In genomic region chr9:69131682-69132081, GRCh38 we compare ENCODE assay signal across 1 cellular context.
TF ChIP-seq lines count a peak whose summit lies in the region.

No MANE protein-coding gene starts in this region.

TF ChIP-seq in HepG2, 621 proteins besides CTCF, POLR2A, EP300 and RAD21 (continued from another document and continues in another):
- no peak for TF ChIP-seq SKIL (CRISPR knock-in tag; IDR thresholded peaks at IDR 0.05; ENCODE audit: borderline replicate concordance)
- TF ChIP-seq CENPBD1 (CRISPR knock-in tag; IDR thresholded peaks at IDR 0.05; ENCODE audit: borderline replicate concordance, low read depth) = no peak
- TF ChIP-seq ZBTB2 (CRISPR knock-in tag; IDR thresholded peaks at IDR 0.05; ENCODE audit: low read depth) = no peak
- TF ChIP-seq ZNF737 (CRISPR knock-in tag; IDR thresholded peaks at IDR 0.05; ENCODE audit: borderline replicate concordance) = no peak
- no peak for TF ChIP-seq PHB2 (IDR thresholded peaks at IDR 0.05; ENCODE audit: partially characterized antibody)
- TF ChIP-seq ZNF879 (CRISPR knock-in tag; IDR thresholded peaks at IDR 0.05) = no peak
- 0 out of 2 replicates have a peak, but pooled peaks have one; percentile 21 for TF ChIP-seq FOXJ3 (CRISPR knock-in tag; IDR thresholded peaks at IDR 0.05; ENCODE audit: borderline replicate concordance)
- TF ChIP-seq HNRNPK (IDR thresholded peaks at IDR 0.05; ENCODE audit: low read depth, low read length, poor library complexity, severe bottlenecking) = no peak
- no peak for TF ChIP-seq TRIM22 (IDR thresholded peaks at IDR 0.05)
- TF ChIP-seq ZSCAN9 (CRISPR knock-in tag; IDR thresholded peaks at IDR 0.05; ENCODE audit: borderline replicate concordance) = peak; percentile 73; the same call in 1 of the 2 replicates
- no peak for TF ChIP-seq TAF15 (IDR thresholded peaks at IDR 0.05; ENCODE audit: low read depth, low read length, poor library complexity, severe bottlenecking)
- TF ChIP-seq ZNF891 (CRISPR knock-in tag; IDR thresholded peaks at IDR 0.05) = no peak
- TF ChIP-seq ZNF589 (CRISPR knock-in tag; conservative IDR thresholded peaks at IDR 0.05) = no peak
- TF ChIP-seq POLR2AphosphoS5 (IDR thresholded peaks at IDR 0.05; ENCODE audit: low read depth, low read length) = no peak
- TF ChIP-seq TCF7L2 (IDR thresholded peaks at IDR 0.05; ENCODE audit: low read depth, low read length) = no peak
- no peak for TF ChIP-seq ZNF674 (CRISPR knock-in tag; IDR thresholded peaks at IDR 0.05; ENCODE audit: low read depth)
- no peak for TF ChIP-seq ZNF749 (CRISPR knock-in tag; IDR thresholded peaks at IDR 0.05; ENCODE audit: borderline replicate concordance)
- TF ChIP-seq FLYWCH1 (CRISPR knock-in tag; IDR thresholded peaks at IDR 0.05) = no peak
- 0 out of 2 replicates have a peak, but pooled peaks have one; percentile 33 for TF ChIP-seq ZGPAT (CRISPR knock-in tag; IDR thresholded peaks at IDR 0.05)
- TF ChIP-seq ATM (IDR thresholded peaks at IDR 0.05; ENCODE audit: borderline replicate concordance) = no peak
- TF ChIP-seq IRF9 (CRISPR knock-in tag; IDR thresholded peaks at IDR 0.05; ENCODE audit: borderline replicate concordance) = no peak
- no peak for TF ChIP-seq XRCC5 (optimal IDR thresholded peaks at IDR 0.05; ENCODE audit: low read length)
- TF ChIP-seq ZNF510 (CRISPR knock-in tag; IDR thresholded peaks at IDR 0.05; ENCODE audit: low read depth) = no peak
- peak; percentile 24; the same call in 1 of the 2 replicates for TF ChIP-seq HNF4G (IDR thresholded peaks at IDR 0.05; ENCODE audit: borderline replicate concordance, low read depth, low read length)
- no peak for TF ChIP-seq HNF4G (CRISPR knock-in tag; IDR thresholded peaks at IDR 0.05; ENCODE audit: borderline replicate concordance, low read depth)
- no peak for TF ChIP-seq ZSCAN12 (CRISPR knock-in tag; IDR thresholded peaks at IDR 0.05)
- TF ChIP-seq JDP2 (CRISPR knock-in tag; IDR thresholded peaks at IDR 0.05; ENCODE audit: borderline replicate concordance) = no peak
- no peak for TF ChIP-seq ZNF761 (CRISPR knock-in tag; conservative IDR thresholded peaks at IDR 0.05)
- no peak for TF ChIP-seq ZNF12 (CRISPR knock-in tag; IDR thresholded peaks at IDR 0.05)
- no peak for TF ChIP-seq ZNF225 (CRISPR knock-in tag; IDR thresholded peaks at IDR 0.05)
- no peak for TF ChIP-seq RXRA (CRISPR knock-in tag; IDR thresholded peaks at IDR 0.05)
- no peak for TF ChIP-seq ATF4 (CRISPR knock-in tag; IDR thresholded peaks at IDR 0.05)
- TF ChIP-seq GATAD2A (CRISPR knock-in tag; IDR thresholded peaks at IDR 0.05) = peak; percentile 80
- TF ChIP-seq SYNCRIP (IDR thresholded peaks at IDR 0.05; ENCODE audit: insufficient read depth, low read depth, low read length) = no peak
- TF ChIP-seq SAP130 (CRISPR knock-in tag; IDR thresholded peaks at IDR 0.05; ENCODE audit: low read depth) = peak; percentile 58
- TF ChIP-seq HNRNPH1 (optimal IDR thresholded peaks at IDR 0.05; ENCODE audit: low read depth, low read length) = no peak
- TF ChIP-seq RXRB (CRISPR knock-in tag; IDR thresholded peaks at IDR 0.05; ENCODE audit: borderline replicate concordance) = no peak
- TF ChIP-seq MTF2 (CRISPR knock-in tag; IDR thresholded peaks at IDR 0.05; ENCODE audit: borderline replicate concordance) = no peak
- no peak for TF ChIP-seq ZNF30 (CRISPR knock-in tag; IDR thresholded peaks at IDR 0.05)
- TF ChIP-seq ZNF710 (CRISPR knock-in tag; IDR thresholded peaks at IDR 0.05; ENCODE audit: borderline replicate concordance) = no peak
- no peak for TF ChIP-seq FOXC1 (CRISPR knock-in tag; IDR thresholded peaks at IDR 0.05; ENCODE audit: borderline replicate concordance)
- TF ChIP-seq HDAC1 (CRISPR knock-in tag; IDR thresholded peaks at IDR 0.05) = 0 out of 2 replicates have a peak, but pooled peaks have one; percentile 17
- no peak for TF ChIP-seq IKZF1 (IDR thresholded peaks at IDR 0.05)
- no peak for TF ChIP-seq ZNF704 (CRISPR knock-in tag; IDR thresholded peaks at IDR 0.05; ENCODE audit: borderline replicate concordance)
- TF ChIP-seq ATAD3A (CRISPR knock-in tag; IDR thresholded peaks at IDR 0.05) = no peak
- no peak for TF ChIP-seq ZZZ3 (CRISPR knock-in tag; IDR thresholded peaks at IDR 0.05; ENCODE audit: borderline replicate concordance)
- no peak for TF ChIP-seq NR3C1 (CRISPR knock-in tag; IDR thresholded peaks at IDR 0.05)
- TF ChIP-seq CBX5 (CRISPR knock-in tag; IDR thresholded peaks at IDR 0.05; ENCODE audit: borderline replicate concordance) = peak; percentile 42; the same call in 1 of the 2 replicates
- TF ChIP-seq YEATS2 (CRISPR knock-in tag; IDR thresholded peaks at IDR 0.05; ENCODE audit: borderline replicate concordance) = peak; percentile 19; the same call in 1 of the 2 replicates
- TF ChIP-seq PRPF4 (IDR thresholded peaks at IDR 0.05; ENCODE audit: low read depth, low read length, poor library complexity, severe bottlenecking) = no peak
- TF ChIP-seq HINFP (CRISPR knock-in tag; IDR thresholded peaks at IDR 0.05; ENCODE audit: low read depth) = no peak
- TF ChIP-seq GTF2F1 (IDR thresholded peaks at IDR 0.05; ENCODE audit: low read length) = no peak
